1 cellular context compared by ENCODE assay signal in genomic region chr4:128303986-128304385, GRCh38.
TF ChIP-seq lines count a peak whose summit lies in the region.

No MANE protein-coding gene starts in this region.

TF ChIP-seq in K562, 482 proteins besides CTCF, POLR2A, EP300 and RAD21 (continued from another document):
- peak; percentile 76 for TF ChIP-seq CBFA2T3 (IDR thresholded peaks at IDR 0.05)
- TF ChIP-seq, protein P1, sequence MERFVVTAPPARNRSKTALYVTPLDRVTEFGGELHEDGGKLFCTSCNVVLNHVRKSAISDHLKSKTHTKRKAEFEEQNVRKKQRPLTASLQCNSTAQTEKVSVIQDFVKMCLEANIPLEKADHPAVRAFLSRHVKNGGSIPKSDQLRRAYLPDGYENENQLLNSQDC (CRISPR knock-in tag; IDR thresholded peaks at IDR 0.05), result no peak
- no peak for TF ChIP-seq CHCHD3 (CRISPR knock-in tag; IDR thresholded peaks at IDR 0.05)
- no peak for TF ChIP-seq GTF2A2 (tag; IDR thresholded peaks at IDR 0.05)
- peak; percentile 65 for TF ChIP-seq TAL1 (IDR thresholded peaks at IDR 0.05)
- no peak for TF ChIP-seq MEF2D (tag; conservative IDR thresholded peaks at IDR 0.05; ENCODE audit: low read depth)
